Comparison of ENCODE assay signal across 10 cellular contexts in the genomic region with DNA sequence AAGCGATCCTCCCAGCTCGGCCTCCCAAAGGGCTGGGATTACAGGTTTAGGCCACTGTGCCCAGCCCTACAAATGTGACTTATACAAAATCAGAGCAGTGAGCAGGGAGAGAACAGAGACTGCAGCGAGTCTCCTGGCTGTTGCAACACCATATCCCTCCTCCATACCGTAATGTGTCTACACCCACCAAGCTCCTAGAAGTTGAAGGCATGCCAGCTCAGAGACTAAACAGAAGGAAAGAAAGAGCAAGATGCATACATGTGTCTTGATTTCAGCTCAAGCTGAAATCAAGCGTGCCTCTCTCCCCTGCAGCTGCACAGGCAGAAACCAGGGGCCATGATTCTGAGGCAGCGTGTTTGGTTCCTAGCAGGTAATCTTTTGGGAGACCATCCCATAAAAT. TPM values are rescaled to one million over a fixed set of nuclear protein-coding genes. Genes with fewer than 3 reads are reported as not detected.
DNase-seq lines count a peak whose midpoint lies in the region; ATAC-seq and TF ChIP-seq lines count a peak whose summit lies in the region.
"Had no signal": no experiment of that assay in that cellular context is flagged by ENCODE, and none has a peak within 500 bp of the region (broad histone marks: within the 10 kb centered on the region; RNA-seq: fewer than 3 reads in every experiment).

No MANE protein-coding gene starts in this region.

- in situ Hi-C loops in G401 (cut with HindIII; ENCODE audit: low sequenced_read_pairs), result no loop called here

- CTCF ChIA-PET in HEK293T (lab: Yijun Ruan, JAX), result no interaction called here

- peak; percentile 18 for DNase-seq in G401 (ENCODE audit: low spot score)
- no peak for DNase-seq in ascending aorta (ENCODE audit: low spot score in 2 of 2)
- peak; percentile 29 for DNase-seq in glomerular visceral epithelial cell (ENCODE audit: extremely low spot score)
- peak; percentile 92 for DNase-seq in skeletal muscle cell (ENCODE audit: low read depth)
- DNase-seq in amniotic stem cell (lab: John Stamatoyannopoulos, UW), result no peak
- DNase-seq in RKO (ENCODE audit: low spot score), result no peak
- DNase-seq in HEK293T (ENCODE audit: extremely low spot score), result no peak
- DNase-seq: NCI-H187 treated with DMSO at 0.1 percent for 48 hours, T-helper 17 cell had no signal

- no peaks in the 10 kb centered on the region for H3K9me3 ChIP-seq in ascending aorta

- no peak for TF ChIP-seq CTCF in ascending aorta (IDR thresholded peaks at IDR 0.05)

- POLR2A ChIA-PET in HEK293T (lab: Yijun Ruan, JAX), result no interaction called here

- ATAC-seq in GM21367 (IDR thresholded peaks at IDR 0.05; ENCODE audit: unreplicated experiment), result no peak
- ATAC-seq: T-helper 17 cell had no signal

- H3K27me3 ChIP-seq in ascending aorta, result no peaks in the 10 kb centered on the region

- intact Hi-C loops in ascending aorta (cut with DNase I), result loop anchor here (2.0 to 5.0 kb wide), 3 partner anchors 28 to 63 kb away; a partner anchor contains a TSS

- no peaks in the 10 kb centered on the region for H3K36me3 ChIP-seq in ascending aorta

- H3K27ac ChIP-seq in ascending aorta, result peak overlapping the region; percentile 83 to 87

- H3K4me3 ChIP-seq in ascending aorta (peak overlapping the region in 1 of 2 donors; percentile 9), skeletal muscle cell (ENCODE audit: low read depth, low read length) (no peak overlapping the region)

- peaks cover 31 to 74% of the 10 kb centered on the region in 2 donors for H3K4me1 ChIP-seq in ascending aorta

TF ChIP-seq in HEK293T, 16 proteins besides CTCF, POLR2A, EP300 and RAD21:
- no peak for TF ChIP-seq SUZ12 (IDR thresholded peaks at IDR 0.05)
- no peak for TF ChIP-seq TARDBP (IDR thresholded peaks at IDR 0.05)
- TF ChIP-seq ELF4 (IDR thresholded peaks at IDR 0.05), result no peak
- TF ChIP-seq, protein P1, sequence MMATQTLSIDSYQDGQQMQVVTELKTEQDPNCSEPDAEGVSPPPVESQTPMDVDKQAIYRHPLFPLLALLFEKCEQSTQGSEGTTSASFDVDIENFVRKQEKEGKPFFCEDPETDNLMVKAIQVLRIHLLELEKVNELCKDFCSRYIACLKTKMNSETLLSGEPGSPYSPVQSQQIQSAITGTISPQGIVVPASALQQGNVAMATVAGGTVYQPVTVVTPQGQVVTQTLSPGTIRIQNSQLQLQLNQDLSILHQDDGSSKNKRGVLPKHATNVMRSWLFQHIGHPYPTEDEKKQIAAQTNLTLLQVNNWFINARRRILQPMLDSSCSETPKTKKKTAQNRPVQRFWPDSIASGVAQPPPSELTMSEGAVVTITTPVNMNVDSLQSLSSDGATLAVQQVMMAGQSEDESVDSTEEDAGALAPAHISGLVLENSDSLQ (IDR thresholded peaks at IDR 0.05), result no peak
- no peak for TF ChIP-seq LEF1 (IDR thresholded peaks at IDR 0.05; ENCODE audit: borderline replicate concordance)
- no peak for TF ChIP-seq FOXK2 (IDR thresholded peaks at IDR 0.05)
- TF ChIP-seq ARNT (IDR thresholded peaks at IDR 0.05), result no peak

RNA-seq across cellular contexts. Expression of a gene that starts 34.7 kb away (rescaled TPM):
- total RNA-seq in G401 (2014; rRNA removed; shearing (Covaris generic)), result 3.9 and 6.0 TPM in 2 replicates
- total RNA-seq in ascending aorta, result 84.9 TPM

Comparison
In these comparisons a context has a peak if more than half of its experiments do, and no peak if none do; other contexts are left out.
1. DNase-seq: peak in G401 (single experiment), glomerular visceral epithelial cell (single experiment) and skeletal muscle cell (single experiment); none in ascending aorta (0 of 2), amniotic stem cell (single experiment), RKO (single experiment) and HEK293T (single experiment).
2. RNA of a gene that starts 34.7 kb away (total RNA-seq): 84.9 TPM in ascending aorta (single experiment); 3.9 to 6.0 TPM in G401; every median in the first group is over 10 times any median in the second.